In genomic region chr7:45660201-45660900, GRCh38 we compare ENCODE assay signal across 18 cellular contexts.
"Had no signal": no experiment of that assay in that cellular context is flagged by ENCODE, and none has a peak within 500 bp of the region (broad histone marks: within the 10 kb centered on the region; RNA-seq: fewer than 3 reads in every experiment).

No MANE protein-coding gene starts in this region.

- H3K36me3 Mint-ChIP-seq: naive thymus-derived CD8-positive, alpha-beta T cell had no signal

- H3K27ac Mint-ChIP-seq: activated T-cell treated with anti-CD3 and anti-CD28 coated beads, Interleukin-2, amount 50 U/mL, for 72 hours; naive thymus-derived CD8-positive, alpha-beta T cell had no signal

- H3K27ac ChIP-seq: ascending aorta, coronary artery, gastroesophageal sphincter, heart left ventricle, left ventricle myocardium inferior, tibial artery had no signal

- H3K27me3 ChIP-seq: ascending aorta, gastroesophageal sphincter, heart left ventricle, tibial artery had no signal

- H3K4me1 ChIP-seq: ascending aorta, gastroesophageal sphincter, heart left ventricle, left ventricle myocardium inferior, tibial artery had no signal

- H3K36me3 ChIP-seq: ascending aorta, gastroesophageal sphincter, heart left ventricle, left ventricle myocardium inferior, tibial artery had no signal

- DNase-seq: activated effector memory CD4-positive, alpha-beta T cell treated with anti-CD3 and anti-CD28 coated beads, Interleukin-2, amount 50 U/mL, for 16 hours; activated naive CD4-positive, alpha-beta T cell treated with anti-CD3 and anti-CD28 coated beads, Interleukin-2, amount 50 U/mL, for 16 hours; activated T-cell treated with anti-CD3 and anti-CD28 coated beads, Interleukin-2, amount 50 U/mL, for 72 hours; left ventricle myocardium inferior; mesenchymal stem cell; stimulated activated CD4-positive, alpha-beta T cell treated with anti-CD3 and anti-CD28 coated beads, Interleukin-12 subunit alpha, Interleukin-12 subunit beta, amount 100 ng/mL, for 4 hours; stimulated activated CD4-positive, alpha-beta T cell treated with anti-CD3 and anti-CD28 coated beads, Interleukin-1b, Interleukin-23, amount 100 ng/mL, for 48 hours; stimulated activated naive CD4-positive, alpha-beta T cell treated with Interleukin-2 at 50 U/mL for 16 hours; substantia nigra; T1000 had no signal

- ATAC-seq: activated CD4-positive, CD25-positive, alpha-beta regulatory T cell treated with anti-CD3 and anti-CD28 coated beads, Interleukin-2, amount 50 U/mL, for 24 hours; activated T-cell treated with anti-CD3 and anti-CD28 coated beads, Interleukin-2, amount 50 U/mL, for 72 hours; esophagus mucosa; gastroesophageal sphincter; heart left ventricle; naive thymus-derived CD8-positive, alpha-beta T cell had no signal

- H3K4me3 Mint-ChIP-seq: activated T-cell treated with anti-CD3 and anti-CD28 coated beads, Interleukin-2, amount 50 U/mL, for 72 hours; naive thymus-derived CD8-positive, alpha-beta T cell had no signal

- H3K4me3 ChIP-seq: ascending aorta, coronary artery, gastroesophageal sphincter, heart left ventricle, left ventricle myocardium inferior, tibial artery had no signal

- H3K9me3 Mint-ChIP-seq: activated T-cell treated with anti-CD3 and anti-CD28 coated beads, Interleukin-2, amount 50 U/mL, for 72 hours had no signal
